In the genomic region with DNA sequence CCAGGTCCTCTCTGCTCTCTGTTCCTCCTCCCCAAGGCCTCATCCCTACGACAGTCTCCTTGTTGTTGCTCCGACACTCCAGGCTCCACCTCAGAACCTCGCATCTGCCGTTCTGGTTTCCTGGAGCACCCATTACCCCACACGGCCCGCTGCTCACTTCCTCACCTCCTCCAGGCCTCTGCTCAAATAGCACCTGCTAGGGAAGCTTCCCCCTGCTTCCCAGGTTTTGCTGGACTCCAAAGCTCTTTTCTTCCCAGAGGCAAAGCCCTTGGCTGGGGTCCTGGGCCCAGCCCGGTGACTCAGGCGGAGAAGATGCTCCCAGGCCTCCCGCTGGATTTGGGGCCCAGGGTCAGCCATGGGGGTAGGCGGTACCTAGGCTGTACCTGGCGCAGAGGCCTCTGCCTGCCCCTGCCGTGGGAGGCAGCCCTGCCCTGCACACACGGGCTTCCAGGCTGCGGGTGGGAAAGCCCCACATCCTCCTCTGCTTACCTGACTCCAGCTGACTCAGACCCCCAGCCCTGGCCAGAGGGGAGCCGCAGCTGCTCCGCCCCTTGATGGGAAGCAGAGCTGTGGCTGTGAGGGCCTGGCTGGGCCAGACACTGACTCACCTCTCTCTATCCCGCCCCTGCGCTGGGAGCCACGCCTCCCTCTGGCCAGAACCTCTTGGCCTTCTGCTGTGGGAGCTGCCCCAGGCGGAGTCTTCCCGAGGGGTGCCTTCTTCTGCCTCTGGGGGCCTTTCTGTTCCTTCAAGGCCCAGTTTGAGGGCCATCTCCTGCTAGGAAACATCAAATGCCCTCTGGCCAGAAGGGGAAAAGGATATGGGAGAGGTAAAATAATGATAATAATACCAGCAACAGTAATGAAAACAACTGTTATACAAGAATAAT, we compare ENCODE assay signal across 8 cellular contexts.
DNase-seq lines count a peak whose midpoint lies in the region; ATAC-seq and FAIRE-seq lines count a peak whose summit lies in the region.

No MANE protein-coding gene starts in this region.

- WGBS in right cardiac atrium, result 61% methylated on average over 21 of the region's 21 CpGs
- 31 to 42% (median 38%) methylated on average over 21 of the region's 21 CpGs for WGBS in small intestine, 3 donors

- H3K9me3 ChIP-seq in right cardiac atrium (ENCODE audit: control insufficient read depth, low read length) (no peaks in the 10 kb centered on the region), small intestine (ENCODE audit: control insufficient read depth, low read depth) (no peaks in the 10 kb centered on the region)

- no peak overlapping the region for H3K4me3 Mint-ChIP-seq in activated naive CD8-positive, alpha-beta T cell treated with anti-CD3 and anti-CD28 coated beads, Interleukin-2, amount 10 ng/mL, durations not matched to agents 7 days and 5 days

- peaks cover 11% of the 10 kb centered on the region for H3K4me1 Mint-ChIP-seq in activated naive CD8-positive, alpha-beta T cell treated with anti-CD3 and anti-CD28 coated beads, Interleukin-2, amount 10 ng/mL, durations not matched to agents 7 days and 5 days

- peaks cover 17% of the 10 kb centered on the region for H3K27me3 Mint-ChIP-seq in activated naive CD8-positive, alpha-beta T cell treated with anti-CD3 and anti-CD28 coated beads, Interleukin-2, amount 10 ng/mL, durations not matched to agents 7 days and 5 days

- ATAC-seq in activated naive CD8-positive, alpha-beta T cell treated with anti-CD3 and anti-CD28 coated beads, Interleukin-2, amount 10 ng/mL, durations not matched to agents 7 days and 5 days (ENCODE audit: low read depth), result no peak
- ATAC-seq in right cardiac atrium (peak; percentile 92 to 96), GM19463 (IDR thresholded peaks at IDR 0.05; ENCODE audit: unreplicated experiment) (no peak)

- H3K9me3 Mint-ChIP-seq in activated naive CD8-positive, alpha-beta T cell treated with anti-CD3 and anti-CD28 coated beads, Interleukin-2, amount 10 ng/mL, durations not matched to agents 7 days and 5 days, result peaks cover 3% of the 10 kb centered on the region

- no peak for FAIRE-seq in small intestine (lab: Jason Lieb, UNC)

- peak; percentile 6 for DNase-seq in stimulated activated CD4-positive, alpha-beta T cell treated with anti-CD3 and anti-CD28 coated beads, Interleukin-4, amount 100 ng/mL, for 1 hour
- no peak for DNase-seq in stimulated activated CD4-positive, alpha-beta T cell treated with anti-CD3 and anti-CD28 coated beads, Interleukin-2, amount 100 ng/mL, for 48 hours
- DNase-seq in activated naive CD8-positive, alpha-beta T cell treated with anti-CD3 and anti-CD28 coated beads, Interleukin-2, amount 10 ng/mL, durations not matched to agents 7 days and 5 days, result no peak
- DNase-seq in right cardiac atrium (peak; percentile 91 to 96 (median 94)), small intestine (peak; percentile 73), RPMI8226 (no peak), NCI-H1417 (lab: John Stamatoyannopoulos, UW) (no peak)

- peak overlapping the region; percentile 4 for H3K27ac Mint-ChIP-seq in activated naive CD8-positive, alpha-beta T cell treated with anti-CD3 and anti-CD28 coated beads, Interleukin-2, amount 10 ng/mL, durations not matched to agents 7 days and 5 days

- POLR2A ChIA-PET in activated naive CD8-positive, alpha-beta T cell treated with anti-CD3 and anti-CD28 coated beads, Interleukin-2, amount 10 ng/mL, durations not matched to agents 7 days and 5 days (lab: Charles Lee), result no interaction called here

- H3K27me3 ChIP-seq in right cardiac atrium (ENCODE audit: control insufficient read depth, insufficient read depth) (no peaks in the 10 kb centered on the region), small intestine (ENCODE audit: control insufficient read depth in 2 of 2, insufficient read depth in 2 of 2, low read length in 2 of 2) (no peaks in the 10 kb centered on the region)

- intact Hi-C loops in right cardiac atrium (cut with DNase I), result no loop called here

- H3K27ac ChIP-seq in right cardiac atrium (ENCODE audit: low read length), result no peak overlapping the region
- peak overlapping the region; percentile 27 to 68 for H3K27ac ChIP-seq in small intestine (ENCODE audit: low read depth in 1 of 2, low read length in 1 of 2)

- peaks cover 0 to 2% of the 10 kb centered on the region in 2 donors for H3K36me3 ChIP-seq in small intestine (ENCODE audit: control insufficient read depth in 2 of 2, insufficient read depth in 2 of 2, low read length in 2 of 2)

- peaks cover 2% of the 10 kb centered on the region for H3K36me3 Mint-ChIP-seq in activated naive CD8-positive, alpha-beta T cell treated with anti-CD3 and anti-CD28 coated beads, Interleukin-2, amount 10 ng/mL, durations not matched to agents 7 days and 5 days

- peaks cover under 1% of the 10 kb centered on the region for H3K4me1 ChIP-seq in right cardiac atrium (ENCODE audit: control insufficient read depth, insufficient read depth, low read length)
- H3K4me1 ChIP-seq in small intestine (ENCODE audit: control insufficient read depth in 2 of 2, insufficient read depth in 1 of 2, low read depth in 1 of 2, low read length in 1 of 2), result no peaks in the 10 kb centered on the region

- H3K4me3 ChIP-seq in right cardiac atrium (ENCODE audit: low read length), result no peak overlapping the region
- no peak overlapping the region for H3K4me3 ChIP-seq in small intestine (ENCODE audit: low read depth in 1 of 2, low read length in 2 of 2)

Comparison
In these comparisons a context has a peak if more than half of its experiments do, and no peak if none do; other contexts are left out.
1. DNase-seq: peak in stimulated activated CD4-positive, alpha-beta T cell treated with anti-CD3 and anti-CD28 coated beads, Interleukin-4, amount 100 ng/mL, for 1 hour (single experiment), right cardiac atrium (3 of 3) and small intestine (single experiment); none in stimulated activated CD4-positive, alpha-beta T cell treated with anti-CD3 and anti-CD28 coated beads, Interleukin-2, amount 100 ng/mL, for 48 hours (0 of 2), activated naive CD8-positive, alpha-beta T cell treated with anti-CD3 and anti-CD28 coated beads, Interleukin-2, amount 10 ng/mL, durations not matched to agents 7 days and 5 days (single experiment), RPMI8226 (single experiment) and NCI-H1417 (0 of 3).
2. ATAC-seq: peak in right cardiac atrium (2 of 2); none in activated naive CD8-positive, alpha-beta T cell treated with anti-CD3 and anti-CD28 coated beads, Interleukin-2, amount 10 ng/mL, durations not matched to agents 7 days and 5 days (single experiment) and GM19463 (single experiment).